In the genomic region with DNA sequence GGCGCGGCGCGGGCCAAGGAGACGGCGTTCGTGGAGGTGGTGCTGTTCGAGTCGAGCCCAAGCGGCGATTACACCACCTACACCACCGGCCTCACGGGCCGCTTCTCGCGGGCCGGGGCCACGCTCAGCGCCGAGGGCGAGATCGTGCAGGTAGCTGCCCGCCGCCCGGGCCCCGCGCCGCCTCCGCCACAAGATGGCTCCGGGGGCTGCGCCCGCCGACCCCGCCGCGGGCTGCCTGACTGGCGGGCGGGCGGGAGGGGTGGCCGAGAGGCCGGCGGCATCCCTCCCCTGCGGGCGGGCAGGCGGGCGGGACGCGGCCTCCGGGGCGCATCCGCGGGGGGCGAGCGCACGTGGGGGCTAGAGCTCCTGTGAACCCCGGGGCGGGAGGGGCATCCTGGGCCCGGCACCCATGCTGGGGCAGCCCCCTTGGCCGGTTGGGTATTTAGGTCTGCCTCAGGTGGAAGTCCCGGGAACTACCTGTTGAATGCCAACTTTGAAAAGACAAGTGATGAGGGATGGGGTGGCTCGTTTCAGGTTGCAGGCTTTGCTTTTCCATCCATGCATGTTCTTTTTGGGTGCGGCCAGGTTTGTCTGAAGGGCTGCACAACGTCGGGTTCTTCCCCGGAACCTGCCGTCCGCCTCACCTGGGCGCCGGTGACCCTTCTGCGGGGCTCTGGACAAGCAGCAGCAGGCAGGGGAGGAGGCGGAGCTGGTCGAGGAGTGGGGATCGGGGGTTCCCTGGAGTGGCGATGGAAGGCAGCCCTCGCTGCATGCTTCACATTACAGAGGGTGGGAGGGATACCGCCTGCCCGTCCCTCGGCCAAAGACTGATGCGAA, we compare ENCODE assay signal across 8 cellular contexts. TPM values are rescaled to one million over a fixed set of nuclear protein-coding genes. Genes with fewer than 3 reads are reported as not detected.
DNase-seq lines count a peak whose midpoint lies in the region; ATAC-seq and TF ChIP-seq lines count a peak whose summit lies in the region.

No MANE protein-coding gene starts in this region.

- no peaks in the 10 kb centered on the region for H3K27me3 ChIP-seq in HCT116 (ENCODE audit: insufficient read depth, low read length)
- no peaks in the 10 kb centered on the region for H3K27me3 ChIP-seq in SU-DHL-6 (ENCODE audit: low read length)
- peaks cover 15% of the 10 kb centered on the region for H3K27me3 ChIP-seq in smooth muscle cell (ENCODE audit: low read depth)

- no peaks in the 10 kb centered on the region for H3K9me3 ChIP-seq in HCT116 (ENCODE audit: control insufficient read depth in 1 of 2, insufficient read depth in 1 of 2, low read depth in 1 of 2, low read length in 2 of 2)
- no peaks in the 10 kb centered on the region for H3K9me3 ChIP-seq in SU-DHL-6 (ENCODE audit: insufficient read depth, low read length)
- H3K9me3 ChIP-seq in iPS-18c (ENCODE audit: control insufficient read depth, insufficient read depth, low read length) = no peaks in the 10 kb centered on the region
- no peaks in the 10 kb centered on the region for H3K9me3 ChIP-seq in smooth muscle cell (replicated peaks; ENCODE audit: low read depth)

- CTCF ChIA-PET in HCT116 (lab: Charles Lee) = interaction anchor here (1.4 kb wide), 3 partner anchors 19 to 156 kb away, joined by 3 to 14 read pairs (median 4); no protein-coding TSS in a partner anchor

- H3K9me2 ChIP-seq in HCT116 (ENCODE audit: insufficient read depth) (no peaks in the 10 kb centered on the region), SU-DHL-6 (replicated peaks; ENCODE audit: insufficient read depth, low read length) (no peaks in the 10 kb centered on the region)

- H3K4me3 ChIP-seq in AG10803 (ENCODE audit: low read length) (peak overlapping the region; percentile 63), HCT116 (replicated peaks in 1 of 2; ENCODE audit: low read depth in 1 of 2, low read length in 2 of 2) (peak overlapping the region; percentile 66 to 80), SU-DHL-6 (ENCODE audit: insufficient read depth, low read length, poor library complexity, severe bottlenecking) (peak overlapping the region; percentile 51), astrocyte of the cerebellum (ENCODE audit: low read depth, low read length) (peak overlapping the region; percentile 64), iPS-18c (ENCODE audit: insufficient read depth, low read depth, low read length) (peak overlapping the region; percentile 84), smooth muscle cell (peak overlapping the region; percentile 61)

- no peak for TF ChIP-seq POLR2A in HCT116 (IDR thresholded peaks at IDR 0.05; ENCODE audit: borderline replicate concordance, extremely low read depth, insufficient read depth, insufficient read length)

- H3K4me1 ChIP-seq in HCT116 (ENCODE audit: control insufficient read depth in 1 of 2, insufficient read depth in 2 of 2, low read length in 2 of 2) (peaks cover 19 to 24% of the 10 kb centered on the region in 2 experiments), smooth muscle cell (ENCODE audit: low read depth) (peaks cover 17% of the 10 kb centered on the region)

- in situ Hi-C loops in astrocyte of the cerebellum (cut with HindIII; ENCODE audit: low sequenced_read_pairs) = loop anchor here (10.0 kb wide), 1 partner anchor 151 kb away; no protein-coding TSS in a partner anchor

- intact Hi-C loops in HCT116 (cut with micrococcal nuclease) = loop anchor here (1.0 kb wide), 1 partner anchor 147 kb away; no protein-coding TSS in a partner anchor

- H3K9ac ChIP-seq in HCT116 (ENCODE audit: low read length) = peak overlapping the region; percentile 63
- peak overlapping the region; percentile 31; the same call in 1 of the 2 replicates for H3K9ac ChIP-seq in SU-DHL-6 (ENCODE audit: low read length)
- H3K9ac ChIP-seq in smooth muscle cell (ENCODE audit: low read depth) = no peak overlapping the region

- POLR2A ChIA-PET in HCT116 (lab: Charles Lee) = interaction anchor here (1.7 kb wide), 1 partner anchor 40 kb away, joined by 5 read pairs; no protein-coding TSS in a partner anchor

- BruUV-seq in HCT116 (replicated peaks; lab: Mats Ljungman, UMichigan) = no TSS peak

- TF ChIP-seq RAD21 in HCT116 (IDR thresholded peaks at IDR 0.05; ENCODE audit: low read depth) = no peak

- H3K27ac ChIP-seq in HCT116 (ENCODE audit: low read depth, low read length) (peak overlapping the region; percentile 77), SU-DHL-6 (ENCODE audit: low read depth, low read length) (no peak overlapping the region), smooth muscle cell (ENCODE audit: low read depth) (no peak overlapping the region)

- TF ChIP-seq CTCF in AG10803 (conservative IDR thresholded peaks at IDR 0.05; ENCODE audit: low read length) = no peak
- TF ChIP-seq CTCF in HCT116 (IDR thresholded peaks at IDR 0.05 in 2 of 3, conservative IDR thresholded peaks at IDR 0.05 in 1 of 3; ENCODE audit: borderline replicate concordance in 1 of 3, insufficient read depth in 1 of 3, low read depth in 2 of 3, low read length in 2 of 3) = peak in 2 of 3 experiments; percentile 21 to 28; a peak in 1 of 6 replicates
- TF ChIP-seq CTCF in SU-DHL-6 (IDR thresholded peaks at IDR 0.05; ENCODE audit: insufficient read depth, low read length, poor library complexity, severe bottlenecking) = no peak
- TF ChIP-seq CTCF in astrocyte of the cerebellum (IDR thresholded peaks at IDR 0.05; ENCODE audit: low read depth, low read length, missing control alignments) = no peak
- TF ChIP-seq CTCF in smooth muscle cell (IDR thresholded peaks at IDR 0.05; ENCODE audit: borderline replicate concordance, insufficient read depth, poor library complexity, severe bottlenecking) = no peak

- 2% methylated on average over 34 of the region's 79 CpGs for WGBS in smooth muscle cell (ENCODE audit: low lambda C conversion rate)

- H3K79me2 ChIP-seq in HCT116 (ENCODE audit: insufficient read depth, low read length) (peaks cover 50% of the 10 kb centered on the region), SU-DHL-6 (ENCODE audit: insufficient read depth, low read length) (no peaks in the 10 kb centered on the region), smooth muscle cell (ENCODE audit: low read depth) (peaks cover 18% of the 10 kb centered on the region)

- H2AFZ ChIP-seq in HCT116 (ENCODE audit: low read depth, low read length, poor library complexity, severe bottlenecking) (no peak overlapping the region), SU-DHL-6 (ENCODE audit: low read depth, low read length, severe bottlenecking) (no peak overlapping the region), smooth muscle cell (ENCODE audit: low read depth) (no peak overlapping the region)

- H4K20me1 ChIP-seq in HCT116 (ENCODE audit: insufficient read depth) (peaks cover 9% of the 10 kb centered on the region; the same call in 1 of the 2 replicates), SU-DHL-6 (ENCODE audit: low read depth, low read length) (no peaks in the 10 kb centered on the region), smooth muscle cell (ENCODE audit: low read depth) (peaks cover 41% of the 10 kb centered on the region)

- ATAC-seq in HCT116 = peak; percentile 43
- no peak for ATAC-seq in HG02642 (IDR thresholded peaks at IDR 0.05; ENCODE audit: poor library complexity, unreplicated experiment)

- H3F3A ChIP-seq in SU-DHL-6 (ENCODE audit: insufficient read depth) (peaks cover 9% of the 10 kb centered on the region), smooth muscle cell (ENCODE audit: low read depth) (peaks cover 8% of the 10 kb centered on the region)

- no peaks in the 10 kb centered on the region for H3K36me3 ChIP-seq in HCT116 (ENCODE audit: control insufficient read depth in 1 of 2, insufficient read depth in 2 of 2, low read length in 2 of 2)
- no peaks in the 10 kb centered on the region for H3K36me3 ChIP-seq in SU-DHL-6 (ENCODE audit: low read length)
- H3K36me3 ChIP-seq in smooth muscle cell (ENCODE audit: low read depth) = no peaks in the 10 kb centered on the region

- RAD21 ChIA-PET in HCT116 (lab: Charles Lee; ENCODE audit: low non-redundant PET in 1 of 2, low total read pairs in 2 of 2, uncharacterized antibody in 2 of 2, unreplicated experiment in 2 of 2) = interaction anchor here in 1 of 2 experiments (0.8 to 1.4 kb wide), 2 partner anchors 147 to 156 kb away, joined by 3 to 5 read pairs; no protein-coding TSS in a partner anchor

- H3K4me2 ChIP-seq in HCT116 (ENCODE audit: low read length) (peak overlapping the region; percentile 98), SU-DHL-6 (ENCODE audit: low read depth, low read length, poor library complexity, severe bottlenecking) (peak overlapping the region; percentile 54), smooth muscle cell (peak overlapping the region; percentile 90)

- DNase-seq in AG10803 (ENCODE audit: low read depth) (peak; percentile 37), HCT116 (ENCODE audit: low read depth, low spot score) (peak; percentile 12), astrocyte of the cerebellum (ENCODE audit: low read depth) (no peak), smooth muscle cell (lab: John Stamatoyannopoulos, UW; ENCODE audit: unreplicated experiment) (no peak), islet precursor cell (no peak)

TF ChIP-seq in HCT116, 20 proteins besides CTCF, POLR2A, EP300 and RAD21:
- TF ChIP-seq TCF7L2 (IDR thresholded peaks at IDR 0.05; ENCODE audit: borderline replicate concordance, extremely low read depth, insufficient read depth, insufficient read length) = no peak
- no peak for TF ChIP-seq ELF1 (IDR thresholded peaks at IDR 0.05; ENCODE audit: borderline replicate concordance, low read depth)
- peak; percentile 49 for TF ChIP-seq ZFX (IDR thresholded peaks at IDR 0.05)
- TF ChIP-seq POLR2AphosphoS5 (IDR thresholded peaks at IDR 0.05; ENCODE audit: low read depth, low read length) = no peak
- no peak for TF ChIP-seq FOSL1 (IDR thresholded peaks at IDR 0.05; ENCODE audit: low read depth)

RNA-seq across cellular contexts. Expression of gene ZNRF3, which starts 0.8 kb away (rescaled TPM):
- 12.2 TPM for total RNA-seq in HCT116 (2021; ENCODE audit: unreplicated experiment)
- polyA plus RNA-seq in HCT116 (2012) = 6.4 and 6.7 TPM in 2 replicates
- total RNA-seq in smooth muscle cell = 3.7 and 4.7 TPM in 2 replicates
- 5.5 and 8.8 TPM in 2 replicates for polyA plus RNA-seq in smooth muscle cell

Comparison
In these comparisons a context has a peak if more than half of its experiments do, and no peak if none do; other contexts are left out.
1. DNase-seq: peak in AG10803 (single experiment) and HCT116 (single experiment); none in astrocyte of the cerebellum (single experiment), smooth muscle cell (single experiment) and islet precursor cell (single experiment).
2. CTCF ChIP-seq: peak in HCT116 (2 of 3); none in AG10803 (single experiment), SU-DHL-6 (single experiment), astrocyte of the cerebellum (single experiment) and smooth muscle cell (single experiment).
3. Peak in every context shown above with its lines, with median percentiles within 50 percentile points of each other: H3K4me3 ChIP-seq and H3K4me2 ChIP-seq.